1 cellular context compared by ENCODE assay signal in genomic region chr11:44243633-44244343, GRCh38.
TF ChIP-seq lines count a peak whose summit lies in the region.

No MANE protein-coding gene starts in this region.

TF ChIP-seq in H1, 55 proteins besides CTCF, POLR2A, EP300 and RAD21 (continued from another document):
- TF ChIP-seq SP2 (IDR thresholded peaks at IDR 0.05; ENCODE audit: low read length) (no peak), ZNF274 (IDR thresholded peaks at IDR 0.05; ENCODE audit: borderline replicate concordance, extremely low read depth, low read length) (no peak), ASH2L (IDR thresholded peaks at IDR 0.05; ENCODE audit: low read length) (peak; percentile 100), TBP (IDR thresholded peaks at IDR 0.05; ENCODE audit: low read depth, low read length) (0 out of 2 replicates have a peak, but pooled peaks have one; percentile 14), SIRT6 (IDR thresholded peaks at IDR 0.05; ENCODE audit: low read length) (no peak), TEAD4 (IDR thresholded peaks at IDR 0.05; ENCODE audit: low read depth, low read length) (peak; percentile 100), E2F6 (IDR thresholded peaks at IDR 0.05) (no peak), FOSL1 (IDR thresholded peaks at IDR 0.05; ENCODE audit: insufficient read depth, low read depth, low read length) (no peak), RBBP5 (IDR thresholded peaks at IDR 0.05; ENCODE audit: borderline replicate concordance, low read depth, low read length) (peak; percentile 100), CHD2 (IDR thresholded peaks at IDR 0.05; ENCODE audit: low read length) (peak; percentile 66), RFX5 (IDR thresholded peaks at IDR 0.05; ENCODE audit: borderline replicate concordance, low read depth, low read length) (no peak), EGR1 (IDR thresholded peaks at IDR 0.05; ENCODE audit: borderline replicate concordance, low read depth, low read length) (peak; percentile 83), CTBP2 (IDR thresholded peaks at IDR 0.05; ENCODE audit: borderline replicate concordance, insufficient read depth, insufficient read length, low read length) (peak; percentile 55)
